Comparison of ENCODE assay signal across 13 cellular contexts in the genomic region with DNA sequence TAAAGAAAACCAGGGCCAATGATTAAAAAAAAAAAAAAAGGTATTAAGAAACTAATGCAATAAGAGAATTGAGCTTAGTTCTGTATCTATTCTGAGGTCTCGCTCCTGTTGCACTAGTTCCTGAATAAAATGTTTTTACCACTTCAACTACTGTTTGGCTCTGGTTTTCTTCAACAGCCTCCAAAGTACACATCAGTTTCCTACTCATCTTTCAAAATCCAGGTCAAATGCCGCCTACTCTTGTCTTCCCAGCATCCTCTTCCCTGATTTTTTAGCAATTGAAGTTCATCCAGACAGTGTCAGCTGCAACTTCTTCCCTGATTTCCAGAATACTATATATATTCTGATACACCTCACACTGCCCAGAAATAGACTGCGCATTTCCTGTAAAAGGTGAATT. TPM values are rescaled to one million over a fixed set of nuclear protein-coding genes. Genes with fewer than 3 reads are reported as not detected.
DNase-seq lines count a peak whose midpoint lies in the region; ATAC-seq, FAIRE-seq and TF ChIP-seq lines count a peak whose summit lies in the region.
"Had no signal": no experiment of that assay in that cellular context is flagged by ENCODE, and none has a peak within 500 bp of the region (broad histone marks: within the 10 kb centered on the region; RNA-seq: fewer than 3 reads in every experiment).

No MANE protein-coding gene starts in this region.

- no peak overlapping the region for H3K27ac ChIP-seq in CD4-positive, CD25-positive, alpha-beta regulatory T cell (ENCODE audit: insufficient read depth, low read length, poor library complexity, severe bottlenecking)
- no peak overlapping the region for H3K27ac ChIP-seq in HCT116 (ENCODE audit: low read depth, low read length)
- no peak overlapping the region for H3K27ac ChIP-seq in K562 (ENCODE audit: extremely low read depth, low read depth, low read length)
- no peak overlapping the region for H3K27ac ChIP-seq in coronary artery

- TF ChIP-seq CTCF in HCT116 (IDR thresholded peaks at IDR 0.05 in 2 of 3, conservative IDR thresholded peaks at IDR 0.05 in 1 of 3; ENCODE audit: borderline replicate concordance in 1 of 3, insufficient read depth in 1 of 3, low read depth in 2 of 3, low read length in 2 of 3) (no peak), K562 (IDR thresholded peaks at IDR 0.05 in 2 of 3, conservative IDR thresholded peaks at IDR 0.05 in 1 of 3; ENCODE audit: insufficient read depth in 2 of 3, low read depth in 1 of 3, low read length in 3 of 3) (no peak), coronary artery (IDR thresholded peaks at IDR 0.05) (no peak)

- WGBS in K562 (ENCODE audit: insufficient coverage, low coverage, missing lambda C conversion rate), result 85% methylated on average over 2 of the region's 3 CpGs

- H3K4me3 Mint-ChIP-seq in CD4-positive, CD25-positive, alpha-beta regulatory T cell, result peak overlapping the region; percentile 82 to 95 (median 88)

- CTCF ChIA-PET in HCT116 (lab: Charles Lee), result no interaction called here
- CTCF ChIA-PET in K562 (lab: Yijun Ruan, JAX; ENCODE audit: low intra/inter-chr PET ratio), result no interaction called here

- TF ChIP-seq EP300 in K562 (IDR thresholded peaks at IDR 0.05; ENCODE audit: low read length), result no peak

- no peak for TF ChIP-seq POLR2A in HCT116 (IDR thresholded peaks at IDR 0.05; ENCODE audit: borderline replicate concordance, extremely low read depth, insufficient read depth, insufficient read length)
- TF ChIP-seq POLR2A in K562 (conservative IDR thresholded peaks at IDR 0.05), result no peak

- peaks cover 9% of the 10 kb centered on the region for H3K36me3 Mint-ChIP-seq in CD4-positive, CD25-positive, alpha-beta regulatory T cell

- no peaks in the 10 kb centered on the region for H3K9me3 Mint-ChIP-seq in CD4-positive, CD25-positive, alpha-beta regulatory T cell

- H3K27ac Mint-ChIP-seq in CD4-positive, CD25-positive, alpha-beta regulatory T cell, result peak overlapping the region; percentile 77 to 90 (median 88)

- peaks cover 24% of the 10 kb centered on the region for H3K4me1 ChIP-seq in CD4-positive, CD25-positive, alpha-beta regulatory T cell (ENCODE audit: control insufficient read depth, insufficient read depth, low read length, poor library complexity, severe bottlenecking)
- H3K4me1 ChIP-seq in HCT116 (ENCODE audit: control insufficient read depth in 1 of 2, insufficient read depth in 2 of 2, low read length in 2 of 2) (peaks cover 6 to 26% of the 10 kb centered on the region in 2 experiments; a peak in 3 of 4 replicates), K562 (replicated peaks in 1 of 2; ENCODE audit: control insufficient read depth in 2 of 2, insufficient read depth in 2 of 2, low read length in 2 of 2) (peaks cover 7 to 13% of the 10 kb centered on the region in 2 experiments; a peak in 4 of 5 replicates), mucosa of stomach (ENCODE audit: control insufficient read depth, insufficient read depth, low read length) (peaks cover 8% of the 10 kb centered on the region)
- H3K4me1 ChIP-seq: parathyroid adenoma had no signal

- no peak for DNase-seq in CD4-positive, CD25-positive, alpha-beta regulatory T cell
- DNase-seq in HCT116 (ENCODE audit: low read depth, low spot score) (no peak), K562 (ENCODE audit: extremely low read depth in 1 of 4, low spot score in 3 of 4) (no peak), NCI-H187 (lab: John Stamatoyannopoulos, UW) (no peak), coronary artery (ENCODE audit: low spot score) (no peak), SHP77 treated with DMSO at 0.1 percent for 48 hours (lab: John Stamatoyannopoulos, UW) (no peak)
- DNase-seq: cerebellar nuclear complex, COR-L47, NCI-H146, T-helper 9 cell had no signal

- H2AFZ ChIP-seq in HCT116 (ENCODE audit: low read depth, low read length, poor library complexity, severe bottlenecking) (peak overlapping the region; percentile 41), K562 (ENCODE audit: low read depth, low read length) (peak overlapping the region; percentile 61; the same call in 1 of the 2 replicates)

- H3K4me2 ChIP-seq in HCT116 (ENCODE audit: low read length), result peak overlapping the region; percentile 86
- H3K4me2 ChIP-seq in K562 (ENCODE audit: insufficient read depth, low read length), result no peak overlapping the region

- in situ Hi-C loops in K562 (cut with MboI), result no loop called here

- H4K20me1 ChIP-seq in HCT116 (ENCODE audit: insufficient read depth), result no peaks in the 10 kb centered on the region
- no peaks in the 10 kb centered on the region for H4K20me1 ChIP-seq in K562 (replicated peaks; ENCODE audit: control insufficient read depth, insufficient read depth, low read length)

- H3K79me2 ChIP-seq in HCT116 (ENCODE audit: insufficient read depth, low read length) (peaks cover 5% of the 10 kb centered on the region; the same call in 1 of the 2 replicates), K562 (ENCODE audit: control insufficient read depth, insufficient read depth, low read length) (peaks cover 11% of the 10 kb centered on the region; the same call in 2 of the 3 replicates)
- H3K79me2 ChIP-seq: parathyroid adenoma had no signal

- TF ChIP-seq RAD21 in HCT116 (IDR thresholded peaks at IDR 0.05; ENCODE audit: low read depth), result no peak
- TF ChIP-seq RAD21 in K562 (CRISPR knock-in tag; conservative IDR thresholded peaks at IDR 0.05 in 1 of 2, IDR thresholded peaks at IDR 0.05 in 1 of 2), result no peak

- FAIRE-seq in K562 (lab: Jason Lieb, UNC), result no peak

- no peak for ATAC-seq in CD4-positive, CD25-positive, alpha-beta regulatory T cell (ENCODE audit: low read depth in 2 of 2)
- ATAC-seq in HCT116 (no peak), K562 (no peak), HG03571 (IDR thresholded peaks at IDR 0.05; ENCODE audit: unreplicated experiment) (no peak)

- no peak overlapping the region for H3K9ac ChIP-seq in HCT116 (ENCODE audit: low read length)
- no peak overlapping the region for H3K9ac ChIP-seq in K562 (ENCODE audit: insufficient read depth in 1 of 2, low read depth in 2 of 2, low read length in 2 of 2)
- H3K9ac ChIP-seq in mucosa of stomach (ENCODE audit: low read length), result no peak overlapping the region
- H3K9ac ChIP-seq: parathyroid adenoma had no signal

- no peak overlapping the region for H3K4me3 ChIP-seq in CD4-positive, CD25-positive, alpha-beta regulatory T cell (ENCODE audit: low read depth, low read length)
- no peak overlapping the region for H3K4me3 ChIP-seq in HCT116 (replicated peaks in 1 of 2; ENCODE audit: low read depth in 1 of 2, low read length in 2 of 2)
- H3K4me3 ChIP-seq in K562, result no peak overlapping the region
- peak overlapping the region; percentile 43 for H3K4me3 ChIP-seq in mucosa of stomach (ENCODE audit: low read length)
- H3K4me3 ChIP-seq in coronary artery, result no peak overlapping the region

- peaks cover 3% of the 10 kb centered on the region for H3K36me3 ChIP-seq in CD4-positive, CD25-positive, alpha-beta regulatory T cell (ENCODE audit: control insufficient read depth, insufficient read depth, low read length)
- H3K36me3 ChIP-seq in HCT116 (ENCODE audit: control insufficient read depth in 1 of 2, insufficient read depth in 2 of 2, low read length in 2 of 2) (no peaks in the 10 kb centered on the region), K562 (ENCODE audit: control insufficient read depth, insufficient read depth, low read length) (no peaks in the 10 kb centered on the region), mucosa of stomach (ENCODE audit: control insufficient read depth, insufficient read depth, low read length) (no peaks in the 10 kb centered on the region)

- H3K4me1 Mint-ChIP-seq in CD4-positive, CD25-positive, alpha-beta regulatory T cell, result peaks cover 9 to 42% (median 29%) of the 10 kb centered on the region in 4 donors

- H3K9me2 ChIP-seq in HCT116 (ENCODE audit: insufficient read depth), result no peaks in the 10 kb centered on the region

- POLR2A ChIA-PET in HCT116 (lab: Charles Lee) (no interaction called here), K562 (lab: Yijun Ruan, JAX) (interaction anchor here (1.2 kb wide), 1 partner anchor 24 kb away, joined by 4 read pairs; no protein-coding TSS in a partner anchor)

- no peaks in the 10 kb centered on the region for H3K9me3 ChIP-seq in CD4-positive, CD25-positive, alpha-beta regulatory T cell (ENCODE audit: control insufficient read depth in 2 of 2, low read length in 2 of 2)
- H3K9me3 ChIP-seq in HCT116 (ENCODE audit: control insufficient read depth in 1 of 2, insufficient read depth in 1 of 2, low read depth in 1 of 2, low read length in 2 of 2), result no peaks in the 10 kb centered on the region
- no peaks in the 10 kb centered on the region for H3K9me3 ChIP-seq in K562 (replicated peaks; ENCODE audit: control insufficient read depth, insufficient read depth, low read depth, low read length)
- no peaks in the 10 kb centered on the region for H3K9me3 ChIP-seq in mucosa of stomach (ENCODE audit: control insufficient read depth, low read length)

- RAD21 ChIA-PET in HCT116 (lab: Charles Lee; ENCODE audit: low non-redundant PET in 1 of 2, low total read pairs in 2 of 2, uncharacterized antibody in 2 of 2, unreplicated experiment in 2 of 2), result no interaction called here

- BruUV-seq in HCT116 (replicated peaks; lab: Mats Ljungman, UMichigan), result no TSS peak
- BruUV-seq in K562 (replicated peaks; lab: Mats Ljungman, UMichigan), result no TSS peak

- no peaks in the 10 kb centered on the region for H3K27me3 ChIP-seq in CD4-positive, CD25-positive, alpha-beta regulatory T cell (ENCODE audit: control insufficient read depth, insufficient read depth, low read length)
- H3K27me3 ChIP-seq in HCT116 (ENCODE audit: insufficient read depth, low read length) (no peaks in the 10 kb centered on the region), K562 (ENCODE audit: control insufficient read depth in 2 of 2, insufficient read depth in 2 of 2, low read length in 2 of 2) (no peaks in the 10 kb centered on the region), mucosa of stomach (ENCODE audit: control insufficient read depth, insufficient read depth, low read length) (no peaks in the 10 kb centered on the region)

- no peaks in the 10 kb centered on the region for H3K27me3 Mint-ChIP-seq in CD4-positive, CD25-positive, alpha-beta regulatory T cell

- intact Hi-C loops in HCT116 (cut with micrococcal nuclease) (no loop called here), K562 (cut with micrococcal nuclease) (no loop called here)

- H3K9me1 ChIP-seq in K562 (ENCODE audit: control insufficient read depth, insufficient read depth, low read length), result no peaks in the 10 kb centered on the region

RNA-seq across cellular contexts. Expression of gene RCBTB1, which starts 1.4 kb away (rescaled TPM):
- 46.0 TPM for total RNA-seq in CD4-positive, CD25-positive, alpha-beta regulatory T cell
- polyA plus RNA-seq in CD4-positive, CD25-positive, alpha-beta regulatory T cell, result 10 to 100 TPM; 13.1 to 19.4 (median 16.9) TPM
- total RNA-seq in HCT116 (2021; ENCODE audit: unreplicated experiment), result 22.2 TPM
- polyA plus RNA-seq in HCT116 (2012), result 6.5 and 8.3 TPM in 2 replicates
- 9.2 and 14.9 TPM in 2 replicates for total RNA-seq in K562 (2011; cell fraction: chromatin; rRNA removed; ENCODE audit: low replicate concordance)
- total RNA-seq in K562 (2011; cell fraction: nucleolus; rRNA removed), result 7.6 and 10.3 TPM in 2 replicates
- 12.7 and 20.4 TPM in 2 replicates for total RNA-seq in K562 (2011; cell fraction: nucleoplasm; rRNA removed)
- 4.1 and 4.5 TPM in 2 replicates for total RNA-seq in K562 (2014; rRNA removed)
- total RNA-seq in K562 (2014; rRNA removed; fragmentation: Illumina TruSeq; extraction: Trizol), result 11.3 and 13.1 TPM in 2 replicates
- 6.7 and 7.4 TPM in 2 replicates for total RNA-seq in K562 (2015; rRNA removed; fragmentation: Illumina TruSeq; extraction: Trizol)
- 8.4 and 9.0 TPM in 2 replicates for total RNA-seq in K562 (2021)
- 7.0 and 10.6 TPM in 2 replicates for polyA plus RNA-seq in K562 (2011; rRNA removed)
- polyA plus RNA-seq in K562 (2011; cell fraction: cytosol; rRNA removed), result 3.1 and 5.0 TPM in 2 replicates
- polyA plus RNA-seq in K562 (2011; cell fraction: nucleus; rRNA removed), result 6.0 and 6.9 TPM in 2 replicates
- polyA plus RNA-seq in K562 (2012), result 5.8 and 9.1 TPM in 2 replicates
- 8.0 and 9.0 TPM in 2 replicates for polyA plus RNA-seq in K562 (2014; fragmentation: Illumina TruSeq; extraction: Trizol)
- polyA plus RNA-seq in K562 (2014; fragmentation: Nextera tagmentation; extraction: Ambion mirVana), result 1 to 10 TPM; 4.0 to 5.9 TPM
- 9.0 TPM in 2 replicates for polyA plus RNA-seq in K562 (2014; rRNA removed)
- polyA minus RNA-seq in K562 (2011; rRNA and poly(A)+ RNA removed), result 10.5 and 11.5 TPM in 2 replicates
- polyA minus RNA-seq in K562 (2011; cell fraction: cytosol; rRNA and poly(A)+ RNA removed), result 3.4 and 3.5 TPM in 2 replicates
- polyA minus RNA-seq in K562 (2011; cell fraction: nucleus; rRNA and poly(A)+ RNA removed), result 4.6 and 4.8 TPM in 2 replicates

RNA-seq across cellular contexts. Expression of gene ARL11, which starts 41.6 kb away (rescaled TPM):
- total RNA-seq in CD4-positive, CD25-positive, alpha-beta regulatory T cell, result 0.17 TPM
- polyA plus RNA-seq in CD4-positive, CD25-positive, alpha-beta regulatory T cell, result 1 to 10 TPM in 1 of 4 donors, under 1 TPM in 3; 0.14 to 1.9 (median 0.45) TPM
- not detected for total RNA-seq in HCT116 (2021; ENCODE audit: unreplicated experiment)
- polyA plus RNA-seq in HCT116 (2012), result not detected in 2 replicates
- 0.39 and 0.81 TPM in 2 replicates for total RNA-seq in K562 (2011; cell fraction: chromatin; rRNA removed; ENCODE audit: low replicate concordance)
- 0.53 and 0.67 TPM in 2 replicates for total RNA-seq in K562 (2011; cell fraction: nucleolus; rRNA removed)
- 0.81 and 0.99 TPM in 2 replicates for total RNA-seq in K562 (2011; cell fraction: nucleoplasm; rRNA removed)
- 0.45 TPM in 2 replicates for total RNA-seq in K562 (2014; rRNA removed)
- total RNA-seq in K562 (2014; rRNA removed; fragmentation: Illumina TruSeq; extraction: Trizol), result 0.36 and 0.38 TPM in 2 replicates
- total RNA-seq in K562 (2015; rRNA removed; fragmentation: Illumina TruSeq; extraction: Trizol), result 0.68 and 0.87 TPM in 2 replicates
- 0.45 and 0.84 TPM in 2 replicates for total RNA-seq in K562 (2021)
- polyA plus RNA-seq in K562 (2011; rRNA removed), result 0.33 and 0.38 TPM in 2 replicates
- 0.22 and 0.46 TPM in 2 replicates for polyA plus RNA-seq in K562 (2011; cell fraction: cytosol; rRNA removed)
- polyA plus RNA-seq in K562 (2011; cell fraction: nucleus; rRNA removed), result 0.15 and 0.21 TPM in 2 replicates
- polyA plus RNA-seq in K562 (2012), result 0.43 and 1.2 TPM in 2 replicates
- polyA plus RNA-seq in K562 (2014; fragmentation: Illumina TruSeq; extraction: Trizol), result 0.53 and 0.56 TPM in 2 replicates
- polyA plus RNA-seq in K562 (2014; fragmentation: Nextera tagmentation; extraction: Ambion mirVana), result under 1 TPM; 0.18 to 0.20 TPM
- polyA plus RNA-seq in K562 (2014; rRNA removed), result 0.73 and 0.77 TPM in 2 replicates
- polyA minus RNA-seq in K562 (2011; rRNA and poly(A)+ RNA removed), result 0.53 and 0.60 TPM in 2 replicates
- polyA minus RNA-seq in K562 (2011; cell fraction: cytosol; rRNA and poly(A)+ RNA removed), result not detected in 2 replicates
- polyA minus RNA-seq in K562 (2011; cell fraction: nucleus; rRNA and poly(A)+ RNA removed), result 0.40 and 0.56 TPM in 2 replicates
